9 cellular contexts compared by ENCODE assay signal in the genomic region with DNA sequence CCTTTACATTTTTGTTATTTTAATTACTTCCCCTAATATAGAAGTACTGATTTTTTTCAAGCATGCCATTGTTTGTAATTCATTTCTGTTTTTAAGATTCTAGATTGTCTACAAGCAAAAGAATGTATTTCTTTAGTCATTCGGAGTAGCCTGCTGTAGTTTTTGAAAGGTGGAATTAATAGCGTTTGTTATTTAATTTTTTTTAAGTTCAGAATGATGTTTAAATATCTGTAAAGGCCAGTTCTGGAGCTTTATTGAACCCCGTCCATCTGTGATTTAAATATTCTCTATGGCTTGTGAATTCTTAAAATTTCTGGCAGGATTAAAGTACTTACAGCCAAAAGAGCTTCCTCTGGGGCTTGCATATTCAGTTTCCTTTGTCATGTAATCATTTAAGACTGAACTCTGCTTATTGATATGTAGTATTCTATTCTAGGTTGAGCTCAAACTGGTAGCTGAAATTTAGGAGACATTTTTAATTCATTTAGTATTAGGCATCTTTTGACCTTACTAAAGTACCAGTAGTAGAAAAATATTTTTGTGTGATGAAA. TPM values are rescaled to one million over a fixed set of nuclear protein-coding genes. Genes with fewer than 3 reads are reported as not detected.
DNase-seq lines count a peak whose midpoint lies in the region; ATAC-seq lines count a peak whose summit lies in the region.
"Had no signal": no experiment of that assay in that cellular context is flagged by ENCODE, and none has a peak within 500 bp of the region (broad histone marks: within the 10 kb centered on the region; RNA-seq: fewer than 3 reads in every experiment).

No MANE protein-coding gene starts in this region.

- H3K27me3 ChIP-seq in ACC112 (ENCODE audit: insufficient read depth, low read length) (no peaks in the 10 kb centered on the region), Karpas-422 (ENCODE audit: low read length) (no peaks in the 10 kb centered on the region), muscle layer of colon (ENCODE audit: control insufficient read depth in 1 of 2, insufficient read depth in 2 of 2, low read length in 2 of 2) (no peaks in the 10 kb centered on the region)

- peak overlapping the region; percentile 96 for H3K9ac ChIP-seq in Karpas-422 (ENCODE audit: low read length)
- peak overlapping the region; percentile 99 for H3K9ac ChIP-seq in muscle layer of colon (ENCODE audit: low read length)

- H3K79me2 ChIP-seq in ACC112 (ENCODE audit: control insufficient read depth, insufficient read depth, low read length, unreplicated experiment), result peaks cover 78% of the 10 kb centered on the region
- peaks cover 74% of the 10 kb centered on the region for H3K79me2 ChIP-seq in Karpas-422 (ENCODE audit: low read length)

- H4K20me1 ChIP-seq in Karpas-422 (ENCODE audit: insufficient read depth, low read depth, low read length), result peaks cover 24% of the 10 kb centered on the region

- H2AFZ ChIP-seq in ACC112 (ENCODE audit: low read length, unreplicated experiment) (no peak overlapping the region), Karpas-422 (ENCODE audit: low read length) (no peak overlapping the region)

- H3K36me3 ChIP-seq in ACC112 (ENCODE audit: insufficient read depth, low read length) (peaks cover 44% of the 10 kb centered on the region), Karpas-422 (ENCODE audit: insufficient read depth, low read length) (peaks cover 48% of the 10 kb centered on the region), muscle layer of colon (ENCODE audit: insufficient read depth, low read length) (peaks cover 21% of the 10 kb centered on the region)

- DNase-seq in Karpas-422, result no peak
- no peak for DNase-seq in GM19240 (ENCODE audit: insufficient read length, low spot score)
- DNase-seq in A172 (ENCODE audit: low spot score), result no peak
- DNase-seq: NCI-H2081 treated with DMSO at 0.1 percent for 48 hours had no signal

- peak overlapping the region; percentile 96 for H3K4me3 ChIP-seq in ACC112 (ENCODE audit: low read depth, low read length)
- peak overlapping the region; percentile 97 for H3K4me3 ChIP-seq in Karpas-422 (ENCODE audit: low read length)
- H3K4me3 ChIP-seq in muscle layer of colon (ENCODE audit: low read depth in 1 of 2, low read length in 2 of 2), result peak overlapping the region in 1 of 2 donors; percentile 99

- no peaks in the 10 kb centered on the region for H3K9me2 ChIP-seq in Karpas-422 (replicated peaks; ENCODE audit: insufficient read depth, low read length)

- H3K27ac ChIP-seq in ACC112 (ENCODE audit: low read depth, low read length) (peak overlapping the region; percentile 99), Karpas-422 (ENCODE audit: low read length) (peak overlapping the region; percentile 89), cingulate gyrus (ENCODE audit: low read depth, low read length) (peak overlapping the region; percentile 24), muscle layer of colon (ENCODE audit: low read depth, low read length) (peak overlapping the region; percentile 7)

- H3K9me3 ChIP-seq in Karpas-422 (ENCODE audit: low read length) (no peaks in the 10 kb centered on the region), muscle layer of colon (ENCODE audit: low read length) (no peaks in the 10 kb centered on the region)

- ATAC-seq in HG03442 (IDR thresholded peaks at IDR 0.05; ENCODE audit: unreplicated experiment) (no peak), GM21723 (IDR thresholded peaks at IDR 0.05; ENCODE audit: unreplicated experiment) (no peak)

- H3K4me1 ChIP-seq in ACC112 (ENCODE audit: control insufficient read depth, insufficient read depth, low read length, unreplicated experiment) (peaks cover 39% of the 10 kb centered on the region), Karpas-422 (ENCODE audit: low read length) (peaks cover 44% of the 10 kb centered on the region), muscle layer of colon (ENCODE audit: insufficient read depth, low read length) (peaks cover 31% of the 10 kb centered on the region)

- H3K4me2 ChIP-seq in Karpas-422 (ENCODE audit: low read depth, low read length, poor library complexity, severe bottlenecking), result peak overlapping the region; percentile 70

RNA-seq across cellular contexts. Expression of a gene that starts 5.2 kb away (rescaled TPM):
- total RNA-seq in Karpas-422 (2014; rRNA removed; shearing (Covaris generic); ENCODE audit: low replicate concordance), result 82.6 and 110 TPM in 2 replicates
- 101 and 103 TPM in 2 replicates for total RNA-seq in A172 (2014; rRNA removed; shearing (Covaris generic))

Comparison
In these comparisons a context has a peak if more than half of its experiments do, and no peak if none do; other contexts are left out.
1. H3K27ac ChIP-seq: peak in every context shown above with its lines; median percentile 99 in ACC112; 89 in Karpas-422; 24 in cingulate gyrus; 7 in muscle layer of colon.